In the genomic region with DNA sequence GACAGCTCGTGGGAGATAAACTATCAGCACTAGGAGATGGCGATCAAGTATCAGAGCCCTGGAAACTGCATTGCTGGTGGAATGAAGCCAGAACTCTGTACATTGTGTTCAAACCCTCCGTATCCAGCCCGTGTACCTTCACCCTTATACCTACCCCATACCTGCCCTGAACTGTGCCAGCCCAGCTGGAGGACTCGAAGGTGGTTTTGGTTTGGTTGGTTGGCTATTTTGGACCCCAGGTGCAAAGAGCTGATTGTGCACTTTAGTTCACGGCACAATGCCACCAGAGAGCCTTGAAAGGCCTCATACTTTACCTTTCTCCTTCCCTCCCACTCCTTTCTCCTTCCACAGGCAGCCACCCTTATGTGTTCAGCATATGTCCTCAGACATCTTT, we compare ENCODE assay signal across 16 cellular contexts. TPM values are rescaled to one million over a fixed set of nuclear protein-coding genes. Genes with fewer than 3 reads are reported as not detected.
A peak's percentile ranks its signal among the peaks of the same experiment; 100 is the strongest.
DNase-seq lines count a peak whose midpoint lies in the region; ATAC-seq and TF ChIP-seq lines count a peak whose summit lies in the region.
"Had no signal": no experiment of that assay in that cellular context is flagged by ENCODE, and none has a peak within 500 bp of the region (broad histone marks: within the 10 kb centered on the region; RNA-seq: fewer than 3 reads in every experiment).

No MANE protein-coding gene starts in this region.

- no peak overlapping the region for H2AFZ ChIP-seq in neural cell (ENCODE audit: low read depth, low read length)

- no peaks in the 10 kb centered on the region for H3K9me3 Mint-ChIP-seq in endodermal cell
- H3K9me3 Mint-ChIP-seq: HFFc6, T-cell had no signal

- no peak for ATAC-seq in HG02852 (IDR thresholded peaks at IDR 0.05; ENCODE audit: unreplicated experiment)
- ATAC-seq: Panc1 had no signal

- H3F3A ChIP-seq in neural cell (ENCODE audit: insufficient read depth, low read length, poor library complexity, severe bottlenecking): no peaks in the 10 kb centered on the region

- H3K79me2 ChIP-seq in neural cell (replicated peaks; ENCODE audit: insufficient read depth, low read length): no peaks in the 10 kb centered on the region

- H3K36me3 ChIP-seq in KOPT-K1 (ENCODE audit: insufficient read depth, low read length) (no peaks in the 10 kb centered on the region), endodermal cell (ENCODE audit: control insufficient read depth, insufficient read depth, low read length) (no peaks in the 10 kb centered on the region), neural cell (ENCODE audit: insufficient read depth, low read length) (no peaks in the 10 kb centered on the region)

- peaks cover 31% of the 10 kb centered on the region for H3K4me1 ChIP-seq in endodermal cell (ENCODE audit: control insufficient read depth, insufficient read depth, low read length)

- peak; percentile 52 for DNase-seq in DMS79 (lab: John Stamatoyannopoulos, UW)
- no peak for DNase-seq in endodermal cell
- no peak for DNase-seq in NCI-H1694 treated with DMSO at 0.1 percent for 48 hours (lab: John Stamatoyannopoulos, UW)
- DNase-seq in HT-29 (ENCODE audit: low spot score): no peak
- DNase-seq in G401 (ENCODE audit: low spot score): no peak
- DNase-seq: EL, HFFc6, NCI-H2081 treated with DMSO at 0.1 percent for 48 hours, NCI-H748 treated with DMSO at 0.1 percent for 48 hours, T-cell had no signal

- peaks cover 13% of the 10 kb centered on the region for H3K36me3 Mint-ChIP-seq in endodermal cell (ENCODE audit: low read depth)
- H3K36me3 Mint-ChIP-seq: T-cell had no signal

- no peaks in the 10 kb centered on the region for H4K20me1 ChIP-seq in neural cell (ENCODE audit: insufficient read depth)

- WGBS in endodermal cell (ENCODE audit: insufficient coverage in 1 of 2, insufficient read length in 1 of 2), 2 experiments: 79 to 95% methylated on average over 2 to 6 of the region's 6 CpGs

- H3K9ac ChIP-seq in endodermal cell (ENCODE audit: extremely low read depth, low read length, poor library complexity, severe bottlenecking) (no peak overlapping the region), neural cell (ENCODE audit: low read length) (no peak overlapping the region)

- H3K4me3 ChIP-seq in endodermal cell (ENCODE audit: low read length) (no peak overlapping the region), neural cell (ENCODE audit: low read length) (peak overlapping the region; percentile 38)
- H3K4me3 ChIP-seq: SK-N-MC had no signal

- in situ Hi-C loops in G401 (cut with HindIII; ENCODE audit: low sequenced_read_pairs): no loop called here

- no peak for TF ChIP-seq EP300 in neural cell (conservative IDR thresholded peaks at IDR 0.05; ENCODE audit: poor library complexity, severe bottlenecking)

- H3K4me1 Mint-ChIP-seq in endodermal cell: peaks cover 50% of the 10 kb centered on the region

- TF ChIP-seq CTCF in endodermal cell (conservative IDR thresholded peaks at IDR 0.05): no peak
- TF ChIP-seq CTCF in neural cell (IDR thresholded peaks at IDR 0.05; ENCODE audit: poor library complexity, severe bottlenecking): no peak

- no peaks in the 10 kb centered on the region for H3K9me3 ChIP-seq in KOPT-K1 (ENCODE audit: insufficient read depth, low read length, poor library complexity, severe bottlenecking)
- H3K9me3 ChIP-seq in endodermal cell (ENCODE audit: control insufficient read depth, low read length): no peaks in the 10 kb centered on the region
- H3K9me3 ChIP-seq in neural cell (ENCODE audit: low read length): no peaks in the 10 kb centered on the region

- H3K9me2 ChIP-seq in neural cell (ENCODE audit: insufficient read depth, low read length): no peaks in the 10 kb centered on the region

- peak overlapping the region; percentile 85 for H3K27ac Mint-ChIP-seq in endodermal cell
- H3K27ac Mint-ChIP-seq: HFFc6 had no signal

- no peaks in the 10 kb centered on the region for H3K27me3 ChIP-seq in endodermal cell (ENCODE audit: control insufficient read depth, insufficient read depth, low read length, poor library complexity, severe bottlenecking)
- no peaks in the 10 kb centered on the region for H3K27me3 ChIP-seq in neural cell (ENCODE audit: insufficient read depth, low read depth, low read length)

- H3K27ac ChIP-seq in KOPT-K1 (ENCODE audit: low read depth, low read length, poor library complexity, severe bottlenecking) (peak overlapping the region; percentile 63), endodermal cell (ENCODE audit: low read depth, low read length) (no peak overlapping the region), neural cell (ENCODE audit: low read length) (peak overlapping the region; percentile 42)
- H3K27ac ChIP-seq: SK-N-MC had no signal

- H3K27me3 Mint-ChIP-seq in endodermal cell (ENCODE audit: insufficient read depth): no peaks in the 10 kb centered on the region

- no peak for TF ChIP-seq RAD21 in neural cell (conservative IDR thresholded peaks at IDR 0.05)

- H3K4me3 Mint-ChIP-seq in endodermal cell: no peak overlapping the region
- H3K4me3 Mint-ChIP-seq: HFFc6 had no signal

- H3K4me2 ChIP-seq in neural cell (ENCODE audit: low read length): no peak overlapping the region

TF ChIP-seq in neural cell, 6 proteins besides CTCF, POLR2A, EP300 and RAD21:
- TF ChIP-seq REST (IDR thresholded peaks at IDR 0.05; ENCODE audit: borderline replicate concordance) (no peak), POLR2AphosphoS5 (IDR thresholded peaks at IDR 0.05) (no peak), SMC3 (conservative IDR thresholded peaks at IDR 0.05; ENCODE audit: poor library complexity) (no peak), TAF1 (IDR thresholded peaks at IDR 0.05; ENCODE audit: low read depth) (no peak), MXI1 (conservative IDR thresholded peaks at IDR 0.05; ENCODE audit: poor library complexity, severe bottlenecking) (no peak), EZH2 (IDR thresholded peaks at IDR 0.05; ENCODE audit: borderline replicate concordance, insufficient read depth, low read length, poor library complexity, severe bottlenecking) (no peak)
TF ChIP-seq in neural cell: peak in this region for 0.

RNA-seq across cellular contexts. Expression of gene FAM83F, which starts 16.0 kb away (rescaled TPM):
- 10 to 100 TPM; 18.9 to 34.1 TPM for total RNA-seq in endodermal cell
- 2.2 TPM for polyA plus RNA-seq in endodermal cell (2013, experiment 1 of 2)
- polyA plus RNA-seq in endodermal cell (2013, experiment 2 of 2): 1.9 TPM
- polyA plus RNA-seq in neural cell: 0.02 and 0.42 TPM in 2 replicates
- 0.23 TPM in 1 of 2 replicates, not detected in the other for polyA minus RNA-seq in neural cell
- total RNA-seq in HT-29 (2014; rRNA removed; shearing (Covaris generic)): 3.0 and 6.0 TPM in 2 replicates
- total RNA-seq in G401 (2014; rRNA removed; shearing (Covaris generic)): 0.12 and 0.27 TPM in 2 replicates
- total RNA-seq: HFFc6, LHCN-M2 had no signal

RNA-seq across cellular contexts. Expression of gene TMA7B, which starts 50.6 kb away (rescaled TPM):
- not detected for total RNA-seq in endodermal cell
- polyA plus RNA-seq in endodermal cell (2013, experiment 1 of 2): not detected
- not detected for polyA plus RNA-seq in endodermal cell (2013, experiment 2 of 2)
- polyA plus RNA-seq in neural cell: not detected in 2 replicates
- not detected in 2 replicates for polyA minus RNA-seq in neural cell
- total RNA-seq in HT-29 (2014; rRNA removed; shearing (Covaris generic)): not detected in 2 replicates
- total RNA-seq in G401 (2014; rRNA removed; shearing (Covaris generic)): not detected in 2 replicates
- total RNA-seq: HFFc6, LHCN-M2 had no signal
